ENCODE assay signal across 8 cellular contexts in genomic region chr3:187748050-187748481, GRCh38. TPM values are rescaled to one million over a fixed set of nuclear protein-coding genes. Genes with fewer than 3 reads are reported as not detected.
DNase-seq lines count a peak whose midpoint lies in the region; ATAC-seq and TF ChIP-seq lines count a peak whose summit lies in the region.

No MANE protein-coding gene starts in this region.

- H3K27ac Mint-ChIP-seq in activated T-helper 2 cell treated with anti-CD3 and anti-CD28 coated beads, Interferon-gamma antibody, Interleukin-2, Interleukin-4, amounts not matched to agents 10 μg/mL and 5 μg/mL and 100 μg/mL, durations not matched to agents 14 hours and 24 hours and 36 hours = peak overlapping the region; percentile 99

- H3K4me1 ChIP-seq in A673 (ENCODE audit: insufficient read depth, low read length, poor library complexity, severe bottlenecking) (peaks cover 22% of the 10 kb centered on the region), foreskin keratinocyte (peaks cover 10% of the 10 kb centered on the region), osteoblast (ENCODE audit: insufficient read depth, low read length) (peaks cover 14% of the 10 kb centered on the region), thoracic aorta (ENCODE audit: control insufficient read depth in 1 of 2, low read depth in 2 of 2) (peaks cover 10 to 22% of the 10 kb centered on the region in 2 donors)

- peak; percentile 94 for DNase-seq in A673 (ENCODE audit: low spot score)
- peak; percentile 66 to 72 for DNase-seq in Kasumi-1 (lab: John Stamatoyannopoulos, UW)
- DNase-seq in RWPE1 (ENCODE audit: low spot score) = peak; percentile 61
- peak; percentile 84 for DNase-seq in activated T-helper 2 cell treated with anti-CD3 and anti-CD28 coated beads, Interferon-gamma antibody, Interleukin-2, Interleukin-4, amounts not matched to agents 10 μg/mL and 5 μg/mL and 100 μg/mL, durations not matched to agents 14 hours and 24 hours and 36 hours (ENCODE audit: low spot score)
- peak in 1 of 2 donors; percentile 68 for DNase-seq in foreskin keratinocyte
- DNase-seq in osteoblast (ENCODE audit: insufficient read length, low spot score, missing footprints) = peak; percentile 66
- DNase-seq in thoracic aorta (ENCODE audit: low spot score) = peak; percentile 85

- H3K36me3 Mint-ChIP-seq in activated T-helper 2 cell treated with anti-CD3 and anti-CD28 coated beads, Interferon-gamma antibody, Interleukin-2, Interleukin-4, amounts not matched to agents 10 μg/mL and 5 μg/mL and 100 μg/mL, durations not matched to agents 14 hours and 24 hours and 36 hours (ENCODE audit: low read depth) = peaks cover 3% of the 10 kb centered on the region

- H3K4me3 ChIP-seq in A673 (ENCODE audit: low read depth, low read length, poor library complexity, severe bottlenecking) (no peak overlapping the region), osteoblast (ENCODE audit: insufficient read depth, low read length) (no peak overlapping the region), thoracic aorta (no peak overlapping the region)

- no peaks in the 10 kb centered on the region for H3K27me3 Mint-ChIP-seq in activated T-helper 2 cell treated with anti-CD3 and anti-CD28 coated beads, Interferon-gamma antibody, Interleukin-2, Interleukin-4, amounts not matched to agents 10 μg/mL and 5 μg/mL and 100 μg/mL, durations not matched to agents 14 hours and 24 hours and 36 hours (ENCODE audit: low read depth)

- peaks cover 55% of the 10 kb centered on the region for H3K4me1 Mint-ChIP-seq in activated T-helper 2 cell treated with anti-CD3 and anti-CD28 coated beads, Interferon-gamma antibody, Interleukin-2, Interleukin-4, amounts not matched to agents 10 μg/mL and 5 μg/mL and 100 μg/mL, durations not matched to agents 14 hours and 24 hours and 36 hours (ENCODE audit: low read depth)

- H4K20me1 ChIP-seq in osteoblast (ENCODE audit: insufficient read depth, low read length) = no peaks in the 10 kb centered on the region

- H3K36me3 ChIP-seq in A673 (ENCODE audit: insufficient read depth, low read length, poor library complexity, severe bottlenecking) = no peaks in the 10 kb centered on the region
- H3K36me3 ChIP-seq in osteoblast (ENCODE audit: insufficient read depth, low read length) = no peaks in the 10 kb centered on the region
- H3K36me3 ChIP-seq in thoracic aorta = no peaks in the 10 kb centered on the region

- TF ChIP-seq CTCF in A673 (conservative IDR thresholded peaks at IDR 0.05; ENCODE audit: low read depth, low read length) (peak; percentile 96), RWPE1 (conservative IDR thresholded peaks at IDR 0.05; ENCODE audit: low read depth) (peak; percentile 93), foreskin keratinocyte (conservative IDR thresholded peaks at IDR 0.05) (peak; percentile 97), osteoblast (IDR thresholded peaks at IDR 0.05; ENCODE audit: extremely low read depth, low read depth, low read length) (peak; percentile 100), thoracic aorta (IDR thresholded peaks at IDR 0.05) (peak; percentile 96)

- H3K79me2 ChIP-seq in osteoblast (ENCODE audit: insufficient read depth, low read length) = peaks cover 19% of the 10 kb centered on the region

- ATAC-seq in GM18511 (IDR thresholded peaks at IDR 0.05; ENCODE audit: unreplicated experiment) (peak; percentile 48), foreskin keratinocyte (peak; percentile 32), thoracic aorta (ENCODE audit: insufficient number of reproducible peaks, low FRiP score, low read depth) (no peak)

- peak overlapping the region; percentile 75 for H3K27ac ChIP-seq in A673 (ENCODE audit: low read depth, low read length, poor library complexity, severe bottlenecking)
- H3K27ac ChIP-seq in RWPE1 = no peak overlapping the region
- H3K27ac ChIP-seq in foreskin keratinocyte = no peak overlapping the region
- H3K27ac ChIP-seq in osteoblast (ENCODE audit: low read depth, low read length) = no peak overlapping the region
- H3K27ac ChIP-seq in thoracic aorta = peak overlapping the region; percentile 21 to 98

- CTCF ChIA-PET in A673 (lab: Charles Lee) (interaction anchor here (1.1 kb wide), 1 partner anchor 1206 kb away, joined by 3 read pairs; no protein-coding TSS in a partner anchor), RWPE1 (lab: Yijun Ruan, JAX) (interaction anchor here (0.6 to 1.1 kb wide), 8 partner anchors 10 to 420 kb away, joined by 3 to 6 read pairs (median 4); no protein-coding TSS in a partner anchor)

- no peak overlapping the region for H2AFZ ChIP-seq in osteoblast (ENCODE audit: low read length)

- no peak overlapping the region for H3K4me2 ChIP-seq in osteoblast (ENCODE audit: insufficient read depth, low read length)

- BruUV-seq in A673 (replicated peaks; lab: Mats Ljungman, UMichigan) = no TSS peak

- H3K9me3 Mint-ChIP-seq in activated T-helper 2 cell treated with anti-CD3 and anti-CD28 coated beads, Interferon-gamma antibody, Interleukin-2, Interleukin-4, amounts not matched to agents 10 μg/mL and 5 μg/mL and 100 μg/mL, durations not matched to agents 14 hours and 24 hours and 36 hours = peaks cover 2% of the 10 kb centered on the region

- H3K27me3 ChIP-seq in A673 (replicated peaks; ENCODE audit: insufficient read depth, low read depth, low read length, poor library complexity) (no peaks in the 10 kb centered on the region), foreskin keratinocyte (no peaks in the 10 kb centered on the region), osteoblast (ENCODE audit: insufficient read depth, low read length) (no peaks in the 10 kb centered on the region), thoracic aorta (replicated peaks; ENCODE audit: insufficient read depth) (no peaks in the 10 kb centered on the region)

- intact Hi-C loops in A673 (cut with micrococcal nuclease; ENCODE audit: unreplicated experiment) = loop anchor here (10.0 kb wide), 7 partner anchors 297 to 1077 kb away; no protein-coding TSS in a partner anchor
- intact Hi-C loops in activated T-helper 2 cell treated with anti-CD3 and anti-CD28 coated beads, Interferon-gamma antibody, Interleukin-2, Interleukin-4, amounts not matched to agents 10 μg/mL and 5 μg/mL and 100 μg/mL, durations not matched to agents 14 hours and 24 hours and 36 hours (cut with micrococcal nuclease) = loop anchor here (1.0 to 10.0 kb wide), 5 partner anchors 29 to 977 kb away; no protein-coding TSS in a partner anchor

- POLR2A ChIA-PET in A673 (lab: Charles Lee; ENCODE audit: low non-redundant PET) = no interaction called here
- POLR2A ChIA-PET in RWPE1 (lab: Yijun Ruan, JAX; ENCODE audit: low non-redundant PET) = no interaction called here

- H3K9me3 ChIP-seq in A673 (ENCODE audit: low read depth, low read length, poor library complexity, severe bottlenecking) = no peaks in the 10 kb centered on the region
- no peaks in the 10 kb centered on the region for H3K9me3 ChIP-seq in osteoblast (ENCODE audit: low read depth, low read length)
- H3K9me3 ChIP-seq in thoracic aorta = no peaks in the 10 kb centered on the region

- peak overlapping the region; percentile 53 for H3K4me3 Mint-ChIP-seq in activated T-helper 2 cell treated with anti-CD3 and anti-CD28 coated beads, Interferon-gamma antibody, Interleukin-2, Interleukin-4, amounts not matched to agents 10 μg/mL and 5 μg/mL and 100 μg/mL, durations not matched to agents 14 hours and 24 hours and 36 hours (ENCODE audit: low read depth)

RNA-seq across cellular contexts. Expression of gene BCL6, which starts 2.8 kb away (rescaled TPM):
- total RNA-seq in A673 (2021) (30.3 and 31.7 TPM in 2 replicates), foreskin keratinocyte (7.1 and 7.7 TPM in 2 replicates), osteoblast (35.4 and 40.2 TPM in 2 replicates), thoracic aorta (100 to 1,000 TPM; 148 to 169 TPM)
- total RNA-seq in activated T-helper 2 cell treated with anti-CD3 and anti-CD28 coated beads, Interferon-gamma antibody, Interleukin-2, Interleukin-4, amounts not matched to agents 10 μg/mL and 5 μg/mL and 100 μg/mL, durations not matched to agents 14 hours and 24 hours and 36 hours = 12.0 and 16.5 TPM in 2 replicates
- polyA plus RNA-seq in foreskin keratinocyte = 1.9 and 2.3 TPM in 2 replicates

RNA-seq across cellular contexts. Expression of gene RTP2, which starts 45.7 kb away (rescaled TPM):
- not detected in 2 replicates for total RNA-seq in A673 (2021)
- not detected in 2 replicates for total RNA-seq in activated T-helper 2 cell treated with anti-CD3 and anti-CD28 coated beads, Interferon-gamma antibody, Interleukin-2, Interleukin-4, amounts not matched to agents 10 μg/mL and 5 μg/mL and 100 μg/mL, durations not matched to agents 14 hours and 24 hours and 36 hours
- total RNA-seq in foreskin keratinocyte = not detected in 2 replicates
- not detected in 2 replicates for polyA plus RNA-seq in foreskin keratinocyte
- total RNA-seq in osteoblast = not detected in 2 replicates
- total RNA-seq in thoracic aorta = not detected

Comparison
In these comparisons a context has a peak if more than half of its experiments do, and no peak if none do; other contexts are left out.
1. H3K27ac ChIP-seq: peak in A673 (single experiment) and thoracic aorta (2 of 2); none in RWPE1 (single experiment), foreskin keratinocyte (single experiment) and osteoblast (single experiment).
2. Peak in every context shown above with its lines, with median percentiles within 50 percentile points of each other: CTCF ChIP-seq.